In genomic region chr18:711693-712400, GRCh38 we compare ENCODE assay signal across 8 cellular contexts. TPM values are rescaled to one million over a fixed set of nuclear protein-coding genes. Genes with fewer than 3 reads are reported as not detected.
A peak's percentile ranks its signal among the peaks of the same experiment; 100 is the strongest.
DNase-seq lines count a peak whose midpoint lies in the region; ATAC-seq, FAIRE-seq and TF ChIP-seq lines count a peak whose summit lies in the region.

No MANE protein-coding gene starts in this region.

- POLR2A ChIA-PET in T-cell (lab: Charles Lee) = interaction anchor here in 1 of 2 donors (0.6 to 0.7 kb wide), 2 partner anchors 15 to 196 kb away, joined by 3 to 4 read pairs; no protein-coding TSS in a partner anchor

- peak; percentile 88 for FAIRE-seq in H54 (lab: Jason Lieb, UNC)

- peak; percentile 58 for DNase-seq in GM04503 (ENCODE audit: low read depth)
- peak; percentile 41 for DNase-seq in H54 (ENCODE audit: insufficient read length, low spot score)
- peak; percentile 49 to 88 (median 79) for DNase-seq in T-cell
- DNase-seq in hepatic stellate cell (ENCODE audit: low spot score) = peak; percentile 55
- DNase-seq in retina = peak; percentile 72
- DNase-seq in NCI-H524 treated with DMSO at 0.1 percent for 48 hours (lab: John Stamatoyannopoulos, UW) = no peak

- peak overlapping the region; percentile 51 for H3K27ac ChIP-seq in angular gyrus (ENCODE audit: low read depth, low read length)

- TF ChIP-seq POLR2A in H54 (IDR thresholded peaks at IDR 0.05; ENCODE audit: low read depth, low read length) = no peak

- peak overlapping the region; percentile 87 to 90 for H3K27ac Mint-ChIP-seq in T-cell

- peak overlapping the region; percentile 83 to 91 (median 84) for H3K4me3 Mint-ChIP-seq in T-cell

- peak; percentile 38; the same call in 1 of the 2 replicates for TF ChIP-seq CTCF in LNCAP (IDR thresholded peaks at IDR 0.05)

- peaks cover 0 to 11% (median 0%) of the 10 kb centered on the region in 3 donors for H3K9me3 Mint-ChIP-seq in T-cell

- no peaks in the 10 kb centered on the region for H3K27me3 Mint-ChIP-seq in T-cell

- CTCF ChIA-PET in T-cell (lab: Charles Lee) = interaction anchor here in 1 of 2 donors (0.9 to 2.0 kb wide), 6 partner anchors 28 to 1836 kb away, joined by 3 to 13 read pairs (median 6); no protein-coding TSS in a partner anchor

- peak; percentile 52 to 77 (median 58) for ATAC-seq in T-cell (replicated peaks in 1 of 4)

- H3K4me1 Mint-ChIP-seq in T-cell = peaks cover 26 to 43% (median 42%) of the 10 kb centered on the region in 3 donors

- peaks cover 15% of the 10 kb centered on the region for H3K36me3 Mint-ChIP-seq in T-cell

RNA-seq across cellular contexts. Expression of gene ENOSF1, which starts 0.6 kb away (rescaled TPM):
- 10 to 100 TPM; 70.8 to 97.6 (median 75.8) TPM for total RNA-seq in T-cell

RNA-seq across cellular contexts. Expression of gene TYMS, which starts 54.4 kb away (rescaled TPM):
- total RNA-seq in T-cell = 1 to 10 TPM; 1.8 to 9.7 (median 3.3) TPM
